In genomic region chr12:47397664-47398281, GRCh38 we compare ENCODE assay signal across 8 cellular contexts.
DNase-seq lines count a peak whose midpoint lies in the region; ATAC-seq and TF ChIP-seq lines count a peak whose summit lies in the region.

No MANE protein-coding gene starts in this region.

- intact Hi-C loops in breast epithelium (cut with DNase I; ENCODE audit: low total_unique reads) = no loop called here

- peak; percentile 14 to 60 (median 46) for TF ChIP-seq CTCF in breast epithelium (IDR thresholded peaks at IDR 0.05)
- peak; percentile 50 for TF ChIP-seq CTCF in lung (IDR thresholded peaks at IDR 0.05; ENCODE audit: control extremely low read depth, extremely low read depth)

- peaks cover 8 to 12% of the 10 kb centered on the region in 2 donors for H3K9me3 ChIP-seq in breast epithelium
- peaks cover 0 to 6% of the 10 kb centered on the region in 2 donors for H3K9me3 ChIP-seq in lung (ENCODE audit: control insufficient read depth in 2 of 2, insufficient read depth in 1 of 2, low read length in 1 of 2)

- ATAC-seq in HG03442 (IDR thresholded peaks at IDR 0.05; ENCODE audit: unreplicated experiment) (peak; percentile 67), lung (ENCODE audit: insufficient read depth, low FRiP score) (peak; percentile 56)

- no peak for TF ChIP-seq POLR2A in breast epithelium (IDR thresholded peaks at IDR 0.05)

- 59 to 60% methylated on average over 4 of the region's 4 CpGs for WGBS in lung, 2 donors

- DNase-seq in stimulated activated CD4-positive, alpha-beta T cell treated with anti-CD3 and anti-CD28 coated beads, Interleukin-2, amount 100 ng/mL, for 24 hours = peak; percentile 37 to 47
- DNase-seq in stimulated activated CD4-positive, alpha-beta T cell treated with anti-CD3 and anti-CD28 coated beads, Interleukin-4, amount 100 ng/mL, for 1 hour = no peak
- peak; percentile 20 for DNase-seq in T follicular helper cell (ENCODE audit: low read depth)
- no peak for DNase-seq in breast epithelium (ENCODE audit: low spot score in 2 of 2)
- no peak for DNase-seq in lung (ENCODE audit: low spot score)
- no peak for DNase-seq in NK-92 treated with Interleukin-12 subunit alpha and Interleukin-12 subunit beta, amount 100 ng/mL, for 24 hours (lab: John Stamatoyannopoulos, UW)
- no peak for DNase-seq in NK-92 (lab: John Stamatoyannopoulos, UW; ENCODE audit: unreplicated experiment)

- H3K4me3 ChIP-seq in breast epithelium (no peak overlapping the region), lung (no peak overlapping the region)

- peaks cover 0 to 6% of the 10 kb centered on the region in 2 donors for H3K4me1 ChIP-seq in breast epithelium
- H3K4me1 ChIP-seq in lung (ENCODE audit: control insufficient read depth in 2 of 2, insufficient read depth in 2 of 2, low read length in 2 of 2) = no peaks in the 10 kb centered on the region

- no peaks in the 10 kb centered on the region for H3K36me3 ChIP-seq in breast epithelium
- H3K36me3 ChIP-seq in lung (ENCODE audit: control insufficient read depth in 2 of 2, insufficient read depth in 2 of 2, low read length in 2 of 2) = no peaks in the 10 kb centered on the region

- H3K27ac ChIP-seq in breast epithelium (no peak overlapping the region), lung (ENCODE audit: low read depth in 1 of 2, low read length in 1 of 2) (no peak overlapping the region)

- no peaks in the 10 kb centered on the region for H3K27me3 ChIP-seq in breast epithelium
- H3K27me3 ChIP-seq in lung (ENCODE audit: control insufficient read depth, insufficient read depth) = no peaks in the 10 kb centered on the region

Comparison
In these comparisons a context has a peak if more than half of its experiments do, and no peak if none do; other contexts are left out.
1. DNase-seq: peak in stimulated activated CD4-positive, alpha-beta T cell treated with anti-CD3 and anti-CD28 coated beads, Interleukin-2, amount 100 ng/mL, for 24 hours (2 of 2) and T follicular helper cell (single experiment); none in stimulated activated CD4-positive, alpha-beta T cell treated with anti-CD3 and anti-CD28 coated beads, Interleukin-4, amount 100 ng/mL, for 1 hour (single experiment), breast epithelium (0 of 2), lung (single experiment), NK-92 treated with Interleukin-12 subunit alpha and Interleukin-12 subunit beta, amount 100 ng/mL, for 24 hours (single experiment) and NK-92 (single experiment).